Comparison of ENCODE assay signal across 30 cellular contexts in genomic region chr1:70553192-70553956, GRCh38.
"Had no signal": no experiment of that assay in that cellular context is flagged by ENCODE, and none has a peak within 500 bp of the region (broad histone marks: within the 10 kb centered on the region; RNA-seq: fewer than 3 reads in every experiment).

No MANE protein-coding gene starts in this region.

- H3K4me1 Mint-ChIP-seq: immature natural killer cell; naive B cell; nephron progenitor cell; stimulated activated naive CD8-positive, alpha-beta T cell treated with anti-CD3 and anti-CD28 coated beads, Interleukin-15, amount 100 ng/mL, for 72 hours had no signal

- ATAC-seq: esophagus mucosa; left colon; left ventricle myocardium superior; lower lobe of right lung; mucosa of descending colon; pancreas; sciatic nerve; stimulated activated naive CD8-positive, alpha-beta T cell treated with anti-CD3 and anti-CD28 coated beads, Interleukin-15, amount 100 ng/mL, for 72 hours; upper lobe of right lung had no signal

- H3K4me3 ChIP-seq: lower lobe of right lung, mucosa of descending colon, pancreas, smooth muscle cell, suprapubic skin, transverse colon, upper lobe of right lung, vagina had no signal

- H3K27ac ChIP-seq: epithelial cell of prostate, lower lobe of right lung, pancreas, suprapubic skin, transverse colon, upper lobe of right lung, vagina had no signal

- H3K27me3 ChIP-seq: suprapubic skin, transverse colon, upper lobe of right lung, vagina had no signal

- H3K4me3 Mint-ChIP-seq: dendritic cell treated with granulocyte-macrophage colony-stimulating factor and Interleukin-4, amounts not matched to agents 40 ng/mL and 50 ng/mL, for 4 days; endodermal cell; immature natural killer cell; naive B cell; nephron progenitor cell; stimulated activated naive CD8-positive, alpha-beta T cell treated with anti-CD3 and anti-CD28 coated beads, Interleukin-15, amount 100 ng/mL, for 72 hours had no signal

- H3K9me3 Mint-ChIP-seq: dendritic cell treated with granulocyte-macrophage colony-stimulating factor and Interleukin-4, amounts not matched to agents 40 ng/mL and 50 ng/mL, for 4 days; endodermal cell; immature natural killer cell; nephron progenitor cell; stimulated activated naive CD8-positive, alpha-beta T cell treated with anti-CD3 and anti-CD28 coated beads, Interleukin-15, amount 100 ng/mL, for 72 hours had no signal

- H3K36me3 Mint-ChIP-seq: immature natural killer cell, naive B cell had no signal

- DNase-seq: effector CD8-positive, alpha-beta T cell; endodermal cell; hypothalamus; immature natural killer cell; islet precursor cell; kidney glomerular epithelial cell; left colon; left ventricle myocardium superior; lower lobe of right lung; mucosa of descending colon; naive B cell; nephron progenitor cell; occipital lobe; pancreas; stimulated activated CD4-positive, alpha-beta T cell treated with anti-CD3 and anti-CD28 coated beads, Interleukin-12 subunit alpha, Interleukin-12 subunit beta, amount 100 ng/mL, for 4 hours; stimulated activated CD4-positive, alpha-beta T cell treated with anti-CD3 and anti-CD28 coated beads, Interleukin-1b, Interleukin-23, amount 100 ng/mL, for 48 hours; stimulated activated CD4-positive, alpha-beta T cell treated with anti-CD3 and anti-CD28 coated beads, Interleukin-4, amount 100 ng/mL, for 1 hour; stimulated activated CD8-positive, alpha-beta memory T cell treated with anti-CD3 and anti-CD28 coated beads, Interleukin-4, amount 100 ng/mL, for 48 hours; stimulated activated naive CD4-positive, alpha-beta T cell; stimulated activated naive CD8-positive, alpha-beta T cell treated with anti-CD3 and anti-CD28 coated beads, Interleukin-15, amount 100 ng/mL, for 72 hours; transverse colon; upper lobe of right lung had no signal

- H3K36me3 ChIP-seq: lower lobe of right lung, pancreas, suprapubic skin, transverse colon, upper lobe of right lung, vagina had no signal

- H3K27ac Mint-ChIP-seq: dendritic cell treated with granulocyte-macrophage colony-stimulating factor and Interleukin-4, amounts not matched to agents 40 ng/mL and 50 ng/mL, for 4 days; endodermal cell; immature natural killer cell; naive B cell; nephron progenitor cell; progenitor cell of endocrine pancreas; stimulated activated naive CD8-positive, alpha-beta T cell treated with anti-CD3 and anti-CD28 coated beads, Interleukin-15, amount 100 ng/mL, for 72 hours had no signal

- H3K4me1 ChIP-seq: lower lobe of right lung, pancreas, suprapubic skin, transverse colon, upper lobe of right lung, vagina had no signal

- H3K27me3 Mint-ChIP-seq: dendritic cell treated with granulocyte-macrophage colony-stimulating factor and Interleukin-4, amounts not matched to agents 40 ng/mL and 50 ng/mL, for 4 days; naive B cell had no signal

- H3K4me2 ChIP-seq: smooth muscle cell had no signal

- H3K9me3 ChIP-seq: lower lobe of right lung, mucosa of descending colon, suprapubic skin, transverse colon, upper lobe of right lung, vagina had no signal
